In genomic region chr3:11844891-11845290, GRCh38 we compare ENCODE assay signal across 10 cellular contexts. TPM values are rescaled to one million over a fixed set of nuclear protein-coding genes. Genes with fewer than 3 reads are reported as not detected.
A peak's percentile ranks its signal among the peaks of the same experiment; 100 is the strongest.
DNase-seq lines count a peak whose midpoint lies in the region; ATAC-seq, FAIRE-seq and TF ChIP-seq lines count a peak whose summit lies in the region.
"Had no signal": no experiment of that assay in that cellular context is flagged by ENCODE, and none has a peak within 500 bp of the region (broad histone marks: within the 10 kb centered on the region; RNA-seq: fewer than 3 reads in every experiment).

No MANE protein-coding gene starts in this region.

- intact Hi-C loops in HepG2 (cut with micrococcal nuclease; ENCODE audit: unreplicated experiment): loop anchor here (5.0 kb wide), 1 partner anchor 188 kb away; no protein-coding TSS in a partner anchor
- intact Hi-C loops in right lobe of liver (cut with DNase I): no loop called here
- intact Hi-C loops in activated CD4-positive, alpha-beta memory T cell treated with anti-CD3 and anti-CD28 coated beads for 36 hours (cut with micrococcal nuclease): loop anchor here (5.0 to 10.0 kb wide), 2 partner anchors 342 to 630 kb away; no protein-coding TSS in a partner anchor
- intact Hi-C loops in prostate gland (cut with DNase I): loop anchor here (10.0 kb wide), 1 partner anchor 190 kb away; no protein-coding TSS in a partner anchor
- intact Hi-C loops in pancreas (cut with DNase I): no loop called here

- peaks cover 28% of the 10 kb centered on the region for H3K4me1 Mint-ChIP-seq in activated CD4-positive, alpha-beta memory T cell treated with anti-CD3 and anti-CD28 coated beads for 36 hours (ENCODE audit: low read depth)
- peaks cover 35 to 49% of the 10 kb centered on the region in 2 donors for H3K4me1 Mint-ChIP-seq in immature natural killer cell

- H3K27me3 Mint-ChIP-seq in activated CD4-positive, alpha-beta memory T cell treated with anti-CD3 and anti-CD28 coated beads for 36 hours: no peaks in the 10 kb centered on the region
- peaks cover 0 to 11% (median 0%) of the 10 kb centered on the region in 3 donors for H3K27me3 Mint-ChIP-seq in immature natural killer cell (ENCODE audit: low read depth in 3 of 3)

- no peaks in the 10 kb centered on the region for H4K20me1 ChIP-seq in HepG2 (ENCODE audit: insufficient read depth, low read length)

- POLR2A ChIA-PET in HepG2 (lab: Yijun Ruan, JAX): no interaction called here
- POLR2A ChIA-PET in activated CD4-positive, alpha-beta memory T cell treated with anti-CD3 and anti-CD28 coated beads for 36 hours (lab: Charles Lee): interaction anchor here (0.8 kb wide), 1 partner anchor 19 kb away, joined by 3 read pairs; no protein-coding TSS in a partner anchor
- POLR2A ChIA-PET in HEK293T (lab: Yijun Ruan, JAX): no interaction called here

- ATAC-seq in HepG2 (no peak), right lobe of liver (no peak), pancreas (no peak)

- no peak for FAIRE-seq in HepG2 (lab: Jason Lieb, UNC)
- FAIRE-seq in pancreas (lab: Jason Lieb, UNC): no peak
- FAIRE-seq: GM12892 had no signal

- no peak for DNase-seq in HepG2 (ENCODE audit: low spot score)
- DNase-seq in right lobe of liver: no peak
- no peak for DNase-seq in activated CD4-positive, alpha-beta memory T cell treated with anti-CD3 and anti-CD28 coated beads for 36 hours
- no peak for DNase-seq in immature natural killer cell
- no peak for DNase-seq in prostate gland (ENCODE audit: low spot score)
- no peak for DNase-seq in HEK293T (ENCODE audit: extremely low spot score)
- DNase-seq in pancreas: no peak

- H3K36me3 ChIP-seq in HepG2 (replicated peaks in 1 of 2; ENCODE audit: control insufficient read depth in 1 of 2, insufficient read depth in 2 of 2, low read length in 2 of 2) (peaks cover 15 to 29% of the 10 kb centered on the region in 2 experiments; a peak in 4 of 5 replicates), right lobe of liver (peaks cover 0 to 15% (median 2%) of the 10 kb centered on the region in 4 donors), prostate gland (no peaks in the 10 kb centered on the region), pancreas (peaks cover 0 to 11% (median 9%) of the 10 kb centered on the region in 3 donors)

- no peak overlapping the region for H3K27ac ChIP-seq in HepG2 (ENCODE audit: extremely low read length, insufficient read depth, low read length)
- no peak overlapping the region for H3K27ac ChIP-seq in right lobe of liver
- H3K27ac ChIP-seq in temporal lobe (ENCODE audit: low read depth, low read length): peak overlapping the region; percentile 17
- H3K27ac ChIP-seq in prostate gland: no peak overlapping the region
- no peak overlapping the region for H3K27ac ChIP-seq in pancreas
- H3K27ac ChIP-seq: suprapubic skin had no signal

- H3K4me2 ChIP-seq in HepG2 (ENCODE audit: low read depth, low read length): peak overlapping the region; percentile 87

- H3K9me3 Mint-ChIP-seq in activated CD4-positive, alpha-beta memory T cell treated with anti-CD3 and anti-CD28 coated beads for 36 hours: no peaks in the 10 kb centered on the region
- H3K9me3 Mint-ChIP-seq in immature natural killer cell: no peaks in the 10 kb centered on the region

- in situ Hi-C loops in HepG2 (cut with HindIII; ENCODE audit: extremely low pct_ligation_motif_present, low pct_unique_long_range_greater_than_20kb): no loop called here

- CTCF ChIA-PET in HepG2 (lab: Yijun Ruan, JAX; ENCODE audit: low intra/inter-chr PET ratio, low total read pairs) (no interaction called here), HEK293T (lab: Yijun Ruan, JAX) (no interaction called here)
- CTCF ChIA-PET in activated CD4-positive, alpha-beta memory T cell treated with anti-CD3 and anti-CD28 coated beads for 36 hours (lab: Charles Lee): interaction anchor here (1.0 kb wide), 1 partner anchor 25 kb away, joined by 4 read pairs; no protein-coding TSS in a partner anchor

- H3K9me3 ChIP-seq in HepG2 (ENCODE audit: low read length): no peaks in the 10 kb centered on the region
- H3K9me3 ChIP-seq in right lobe of liver: no peaks in the 10 kb centered on the region
- no peaks in the 10 kb centered on the region for H3K9me3 ChIP-seq in prostate gland
- H3K9me3 ChIP-seq in pancreas: no peaks in the 10 kb centered on the region
- H3K9me3 ChIP-seq: suprapubic skin had no signal

- no peak overlapping the region for H2AFZ ChIP-seq in HepG2 (ENCODE audit: low read length)

- BruUV-seq in HepG2 (replicated peaks; lab: Mats Ljungman, UMichigan): no TSS peak

- peak overlapping the region; percentile 6 for H3K27ac Mint-ChIP-seq in activated CD4-positive, alpha-beta memory T cell treated with anti-CD3 and anti-CD28 coated beads for 36 hours
- H3K27ac Mint-ChIP-seq in immature natural killer cell: peak overlapping the region; percentile 3 to 98 (median 84)

- H3K79me2 ChIP-seq in HepG2 (ENCODE audit: insufficient read depth, low read length): peaks cover 20% of the 10 kb centered on the region

- H3K4me1 ChIP-seq in HepG2 (ENCODE audit: insufficient read depth, low read length) (peaks cover 27% of the 10 kb centered on the region), right lobe of liver (peaks cover 0 to 14% (median 3%) of the 10 kb centered on the region in 4 donors), prostate gland (replicated peaks) (peaks cover 9% of the 10 kb centered on the region), pancreas (peaks cover 0 to 8% (median 7%) of the 10 kb centered on the region in 3 donors)

- TF ChIP-seq RAD21 in HepG2 (CRISPR knock-in tag; IDR thresholded peaks at IDR 0.05): no peak

- TF ChIP-seq CTCF in HepG2 (CRISPR knock-in tag; IDR thresholded peaks at IDR 0.05) (no peak), right lobe of liver (IDR thresholded peaks at IDR 0.05) (no peak), prostate gland (IDR thresholded peaks at IDR 0.05) (no peak), pancreas (IDR thresholded peaks at IDR 0.05) (no peak)

- H3K27me3 ChIP-seq in HepG2 (ENCODE audit: control insufficient read depth in 1 of 2, insufficient read depth in 2 of 2, low read length in 2 of 2): peaks cover 0 to 8% of the 10 kb centered on the region in 2 experiments; a peak in 1 of 5 replicates
- no peaks in the 10 kb centered on the region for H3K27me3 ChIP-seq in right lobe of liver
- no peaks in the 10 kb centered on the region for H3K27me3 ChIP-seq in prostate gland (replicated peaks; ENCODE audit: insufficient read depth)
- H3K27me3 ChIP-seq in pancreas: no peaks in the 10 kb centered on the region
- H3K27me3 ChIP-seq: suprapubic skin had no signal

- peak overlapping the region; percentile 97 for H3K4me3 Mint-ChIP-seq in activated CD4-positive, alpha-beta memory T cell treated with anti-CD3 and anti-CD28 coated beads for 36 hours
- peak overlapping the region; percentile 97 to 99 (median 97) for H3K4me3 Mint-ChIP-seq in immature natural killer cell

- peak overlapping the region; percentile 28 for H3K9ac ChIP-seq in HepG2 (ENCODE audit: insufficient read depth, low read depth, low read length)

- H3K4me3 ChIP-seq in HepG2 (replicated peaks in 1 of 3; ENCODE audit: insufficient read depth in 1 of 3, low read depth in 2 of 3, low read length in 3 of 3) (no peak overlapping the region), right lobe of liver (no peak overlapping the region), prostate gland (no peak overlapping the region), pancreas (no peak overlapping the region)

- WGBS in HepG2 (ENCODE audit: low lambda C conversion rate): 94% methylated on average over 5 of the region's 5 CpGs
- WGBS in right lobe of liver (ENCODE audit: insufficient coverage, low coverage, low lambda C conversion rate, missing lambda C conversion rate): 72% methylated on average over 5 of the region's 5 CpGs
- 75% methylated on average over 5 of the region's 5 CpGs for WGBS in prostate gland
- WGBS in pancreas, 2 donors: 64 to 68% methylated on average over 5 of the region's 5 CpGs

- TF ChIP-seq EP300 in HepG2 (IDR thresholded peaks at IDR 0.05; ENCODE audit: low read depth in 2 of 2, low read length in 2 of 2) (no peak), HepG2 (CRISPR knock-in tag; IDR thresholded peaks at IDR 0.05; ENCODE audit: borderline replicate concordance) (no peak)

- no peak for TF ChIP-seq POLR2A in HepG2 (IDR thresholded peaks at IDR 0.05; ENCODE audit: insufficient read depth in 1 of 2, low read depth in 2 of 2, low read length in 2 of 2)
- TF ChIP-seq POLR2A in right lobe of liver (IDR thresholded peaks at IDR 0.05): no peak
- no peak for TF ChIP-seq POLR2A in prostate gland (IDR thresholded peaks at IDR 0.05)

- H3K36me3 Mint-ChIP-seq in activated CD4-positive, alpha-beta memory T cell treated with anti-CD3 and anti-CD28 coated beads for 36 hours: peaks cover 26% of the 10 kb centered on the region
- H3K36me3 Mint-ChIP-seq in immature natural killer cell: peaks cover 5 to 25% (median 10%) of the 10 kb centered on the region in 3 donors

RNA-seq across cellular contexts. Expression of gene TAMM41, which starts 1.8 kb away (rescaled TPM):
- total RNA-seq in HepG2 (2016; rRNA removed; fragmentation: Illumina TruSeq; extraction: Trizol) (12.2 and 12.4 TPM in 2 replicates), right lobe of liver (1 to 10 TPM; 4.5 to 8.3 (median 7.0) TPM), temporal lobe (10.3 TPM), prostate gland (10 to 100 TPM; 11.2 to 18.8 TPM), pancreas (10 to 100 TPM in 1 of 6 donors, 1 to 10 TPM in 5; 6.2 to 14.0 (median 6.8) TPM)
- total RNA-seq in HepG2 (2016; cell fraction: cytosol; rRNA removed; fragmentation: Illumina TruSeq; extraction: Trizol; ENCODE audit: low read depth): 9.4 and 10.5 TPM in 2 replicates
- 12.4 and 13.7 TPM in 2 replicates for total RNA-seq in HepG2 (2016; cell fraction: insoluble cytoplasmic fraction; rRNA removed; fragmentation: Illumina TruSeq; extraction: Trizol)
- total RNA-seq in HepG2 (2016; cell fraction: membrane; rRNA removed; fragmentation: Illumina TruSeq; extraction: Trizol): 5.0 and 5.2 TPM in 2 replicates
- 15.9 and 18.9 TPM in 2 replicates for total RNA-seq in HepG2 (2016; cell fraction: nucleus; rRNA removed; fragmentation: Illumina TruSeq; extraction: Trizol)
- polyA plus RNA-seq in HepG2 (2011; rRNA removed) (9.9 and 11.5 TPM in 2 replicates), immature natural killer cell (10 to 100 TPM in 2 of 3 donors, 1 to 10 TPM in 1; 6.7 to 21.7 (median 16.3) TPM), pancreas (10 to 100 TPM in 1 of 2 donors, 1 to 10 TPM in 1; 9.7 to 11.3 TPM)
- polyA plus RNA-seq in HepG2 (2011; cell fraction: cytosol; rRNA removed): 7.4 and 8.1 TPM in 2 replicates
- polyA plus RNA-seq in HepG2 (2011; cell fraction: nucleus; rRNA removed): 30.8 and 33.0 TPM in 2 replicates
- 9.2 and 10.5 TPM in 2 replicates for polyA plus RNA-seq in HepG2 (2012)
- 1.5 and 2.1 TPM in 2 replicates for polyA plus RNA-seq in HepG2 (2016; cell fraction: cytosol; fragmentation: Illumina TruSeq; extraction: Trizol; ENCODE audit: low read depth)
- polyA plus RNA-seq in HepG2 (2016; cell fraction: insoluble cytoplasmic fraction; fragmentation: Illumina TruSeq; extraction: Trizol; ENCODE audit: low read depth): 18.4 and 22.3 TPM in 2 replicates
- 2.8 and 2.9 TPM in 2 replicates for polyA plus RNA-seq in HepG2 (2016; cell fraction: membrane; fragmentation: Illumina TruSeq; extraction: Trizol; ENCODE audit: low read depth)
- 28.9 and 30.0 TPM in 2 replicates for polyA plus RNA-seq in HepG2 (2016; cell fraction: nucleus; fragmentation: Illumina TruSeq; extraction: Trizol; ENCODE audit: insufficient read depth, low read depth)
- polyA minus RNA-seq in HepG2 (2011; rRNA and poly(A)+ RNA removed; ENCODE audit: low replicate concordance): 35.1 and 45.0 TPM in 2 replicates
- polyA minus RNA-seq in HepG2 (2011; cell fraction: cytosol; rRNA and poly(A)+ RNA removed): 5.1 and 11.0 TPM in 2 replicates
- polyA minus RNA-seq in HepG2 (2011; cell fraction: nucleus; rRNA and poly(A)+ RNA removed): 44.5 and 54.1 TPM in 2 replicates
- total RNA-seq in activated CD4-positive, alpha-beta memory T cell treated with anti-CD3 and anti-CD28 coated beads for 36 hours: 10 to 100 TPM; 25.5 to 25.6 TPM

Comparison
In these comparisons a context has a peak if more than half of its experiments do, and no peak if none do; other contexts are left out.
1. intact Hi-C loops: an anchor here in HepG2 (5.0 kb wide), activated CD4-positive, alpha-beta memory T cell treated with anti-CD3 and anti-CD28 coated beads for 36 hours (5.0 to 10.0 kb wide) and prostate gland (10.0 kb wide); none called in right lobe of liver and pancreas.